In genomic region chr2:190200603-190201002, GRCh38 we compare ENCODE assay signal across 1 cellular context.
TF ChIP-seq lines count a peak whose summit lies in the region.

No MANE protein-coding gene starts in this region.

TF ChIP-seq in HEK293, 187 proteins besides CTCF, POLR2A, EP300 and RAD21 (continued from another document):
- TF ChIP-seq KLF9 (tag by site-specific recombination; IDR thresholded peaks at IDR 0.05; ENCODE audit: low read depth) (no peak), ZNF214 (tag by site-specific recombination; IDR thresholded peaks at IDR 0.05; ENCODE audit: borderline replicate concordance) (no peak), ZNF211 (tag by site-specific recombination; IDR thresholded peaks at IDR 0.05; ENCODE audit: low read depth) (no peak), ZNF843 (tag by site-specific recombination; IDR thresholded peaks at IDR 0.05) (peak; percentile 51), ZNF121 (tag by site-specific recombination; IDR thresholded peaks at IDR 0.05) (no peak), ZNF19 (tag by site-specific recombination; IDR thresholded peaks at IDR 0.05; ENCODE audit: low read depth) (no peak), SCRT2 (tag by site-specific recombination; IDR thresholded peaks at IDR 0.05) (no peak), ZXDB (tag by site-specific recombination; IDR thresholded peaks at IDR 0.05) (peak; percentile 56), ELK4 (IDR thresholded peaks at IDR 0.05; ENCODE audit: borderline replicate concordance, low read depth, low read length) (no peak), ZNF518A (tag by site-specific recombination; conservative IDR thresholded peaks at IDR 0.05; ENCODE audit: low read depth) (no peak), ZNF24 (tag by site-specific recombination; IDR thresholded peaks at IDR 0.05) (no peak), ZNF776 (tag by site-specific recombination; IDR thresholded peaks at IDR 0.05; ENCODE audit: borderline replicate concordance) (no peak), ZBTB26 (tag by site-specific recombination; optimal IDR thresholded peaks at IDR 0.05) (no peak), ZSCAN18 (tag by site-specific recombination; IDR thresholded peaks at IDR 0.05) (no peak), ZNF692 (tag by site-specific recombination; IDR thresholded peaks at IDR 0.05) (no peak), ZNF514 (tag by site-specific recombination; IDR thresholded peaks at IDR 0.05) (no peak), ZNF791 (tag by site-specific recombination; IDR thresholded peaks at IDR 0.05) (no peak), AEBP2 (tag by site-specific recombination; IDR thresholded peaks at IDR 0.05; ENCODE audit: borderline replicate concordance) (no peak), ZNF530 (tag by site-specific recombination; IDR thresholded peaks at IDR 0.05; ENCODE audit: low read depth) (no peak), ZNF621 (tag by site-specific recombination; IDR thresholded peaks at IDR 0.05) (no peak), ZNF18 (tag by site-specific recombination; IDR thresholded peaks at IDR 0.05) (no peak), FEZF1 (tag by site-specific recombination; IDR thresholded peaks at IDR 0.05) (peak; percentile 74), ATF2 (tag by site-specific recombination; IDR thresholded peaks at IDR 0.05; ENCODE audit: low read depth) (no peak), ZNF521 (tag by site-specific recombination; IDR thresholded peaks at IDR 0.05) (no peak), ZNF600 (tag by site-specific recombination; IDR thresholded peaks at IDR 0.05) (no peak), ZNF658 (tag by site-specific recombination; IDR thresholded peaks at IDR 0.05) (no peak), TCF7L2 (IDR thresholded peaks at IDR 0.05; ENCODE audit: borderline replicate concordance, low read depth, low read length) (peak; percentile 71), ZNF513 (tag by site-specific recombination; IDR thresholded peaks at IDR 0.05) (no peak), ZNF580 (tag by site-specific recombination; IDR thresholded peaks at IDR 0.05) (0 out of 2 replicates have a peak, but pooled peaks have one; percentile 14), ZNF571 (tag by site-specific recombination; IDR thresholded peaks at IDR 0.05) (no peak), HOXD13 (CRISPR knock-in tag; IDR thresholded peaks at IDR 0.05; ENCODE audit: borderline replicate concordance) (no peak), ZNF132 (tag by site-specific recombination; IDR thresholded peaks at IDR 0.05; ENCODE audit: borderline replicate concordance) (no peak), ZNF830 (tag by site-specific recombination; IDR thresholded peaks at IDR 0.05; ENCODE audit: low read depth) (no peak), BCL11A (tag by site-specific recombination; IDR thresholded peaks at IDR 0.05; ENCODE audit: low read depth) (no peak), BCL11B (tag by site-specific recombination; IDR thresholded peaks at IDR 0.05; ENCODE audit: low read depth) (no peak), ZNF157 (tag by site-specific recombination; IDR thresholded peaks at IDR 0.05) (no peak), ZNF292 (tag by site-specific recombination; IDR thresholded peaks at IDR 0.05; ENCODE audit: borderline replicate concordance, low read depth) (no peak), GLIS2 (tag by site-specific recombination; IDR thresholded peaks at IDR 0.05) (no peak), MYNN (tag by site-specific recombination; IDR thresholded peaks at IDR 0.05; ENCODE audit: borderline replicate concordance) (no peak)
